ENCODE assay signal across 24 cellular contexts in genomic region chr19:35531291-35531690, GRCh38. TPM values are rescaled to one million over a fixed set of nuclear protein-coding genes. Genes with fewer than 3 reads are reported as not detected.
"Had no signal": no experiment of that assay in that cellular context is flagged by ENCODE, and none has a peak within 500 bp of the region (broad histone marks: within the 10 kb centered on the region; RNA-seq: fewer than 3 reads in every experiment).

No MANE protein-coding gene starts in this region.

- H3K27ac ChIP-seq: adrenal gland, foreskin keratinocyte, right atrium auricular region, thyroid gland, uterus had no signal

- H3K4me3 ChIP-seq: adrenal gland, right atrium auricular region, skin epidermis, thyroid gland, uterus had no signal

- H3K36me3 ChIP-seq: adrenal gland, right atrium auricular region, thyroid gland, uterus had no signal

- H3K9me3 ChIP-seq: adrenal gland, right atrium auricular region, thyroid gland, uterus had no signal

- FAIRE-seq: colon had no signal

- DNase-seq: activated CD4-positive, alpha-beta memory T cell treated with anti-CD3 and anti-CD28 coated beads for 36 hours; activated CD4-positive, alpha-beta T cell treated with anti-CD3 and anti-CD28 coated beads for 36 hours; activated CD8-positive, alpha-beta memory T cell treated with anti-CD3 and anti-CD28 coated beads, Interleukin-2, amount 10 ng/mL, durations not matched to agents 7 days and 5 days; activated effector memory CD4-positive, alpha-beta T cell treated with Interleukin-2 at 50 U/mL for 16 hours; activated naive CD4-positive, alpha-beta T cell treated with anti-CD3 and anti-CD28 coated beads, Interleukin-2, amount 50 U/mL, for 16 hours; activated T-cell treated with anti-CD3 and anti-CD28 coated beads, Interleukin-2, amount 50 U/mL, for 24 hours; adrenal gland; foreskin keratinocyte; glutamatergic neuron; hypothalamus; left ventricle myocardium superior; natural killer cell; nucleus accumbens; stimulated activated CD4-positive, alpha-beta T cell treated with anti-CD3 and anti-CD28 coated beads, Interleukin-15, amount 100 ng/mL, for 24 hours; stimulated activated CD4-positive, alpha-beta T cell treated with anti-CD3 and anti-CD28 coated beads, Interleukin-4, amount 100 ng/mL, for 1 hour; stimulated activated naive B cell treated with anti-CD40 and anti-IgM and Interleukin-4, amounts not matched to agents 10 μg/mL and 1 μg/mL and 100 μg/mL, for 72 hours; thyroid gland; uterus had no signal

- ATAC-seq: activated CD4-positive, alpha-beta T cell treated with anti-CD3 and anti-CD28 coated beads for 36 hours; activated CD8-positive, alpha-beta memory T cell treated with anti-CD3 and anti-CD28 coated beads, Interleukin-2, amount 10 ng/mL, durations not matched to agents 7 days and 5 days; foreskin keratinocyte; left ventricle myocardium superior; natural killer cell; stimulated activated naive B cell treated with anti-CD40 and anti-IgM and Interleukin-4, amounts not matched to agents 10 μg/mL and 1 μg/mL and 100 μg/mL, for 72 hours had no signal

- H3K27me3 ChIP-seq: thyroid gland had no signal

- H3K4me1 ChIP-seq: adrenal gland, foreskin keratinocyte, uterus had no signal

RNA-seq across cellular contexts. Expression of gene GAPDHS, which starts 2.0 kb away (rescaled TPM):
- total RNA-seq: activated CD4-positive, alpha-beta memory T cell treated with anti-CD3 and anti-CD28 coated beads for 36 hours; activated CD4-positive, alpha-beta T cell treated with anti-CD3 and anti-CD28 coated beads for 36 hours; activated CD8-positive, alpha-beta memory T cell treated with anti-CD3 and anti-CD28 coated beads, Interleukin-2, amount 10 ng/mL, durations not matched to agents 7 days and 5 days; adrenal gland; cardiac septum; foreskin keratinocyte; kidney epithelial cell; left ventricle myocardium superior; natural killer cell; posterior vena cava; right atrium auricular region; uterus had no signal
- polyA plus RNA-seq: adrenal gland, foreskin keratinocyte had no signal

RNA-seq across cellular contexts. Expression of gene SBSN, which starts 3.2 kb away (rescaled TPM):
- total RNA-seq: activated CD4-positive, alpha-beta T cell treated with anti-CD3 and anti-CD28 coated beads for 36 hours; activated CD8-positive, alpha-beta memory T cell treated with anti-CD3 and anti-CD28 coated beads, Interleukin-2, amount 10 ng/mL, durations not matched to agents 7 days and 5 days; adrenal gland; cardiac septum; kidney epithelial cell; left ventricle myocardium superior; natural killer cell; posterior vena cava; right atrium auricular region had no signal

RNA-seq across cellular contexts. Expression of gene DMKN, which starts 17.8 kb away (rescaled TPM):
- total RNA-seq: activated CD8-positive, alpha-beta memory T cell treated with anti-CD3 and anti-CD28 coated beads, Interleukin-2, amount 10 ng/mL, durations not matched to agents 7 days and 5 days had no signal

RNA-seq across cellular contexts. Expression of gene ATP4A, which starts 32.2 kb away (rescaled TPM):
- total RNA-seq: activated CD4-positive, alpha-beta memory T cell treated with anti-CD3 and anti-CD28 coated beads for 36 hours; activated CD4-positive, alpha-beta T cell treated with anti-CD3 and anti-CD28 coated beads for 36 hours; activated CD8-positive, alpha-beta memory T cell treated with anti-CD3 and anti-CD28 coated beads, Interleukin-2, amount 10 ng/mL, durations not matched to agents 7 days and 5 days; cardiac septum; foreskin keratinocyte; kidney epithelial cell; left ventricle myocardium superior; natural killer cell; posterior vena cava; right atrium auricular region had no signal
- polyA plus RNA-seq: foreskin keratinocyte had no signal
